ENCODE assay signal across 19 cellular contexts in genomic region chr1:38073926-38074677, GRCh38. TPM values are rescaled to one million over a fixed set of nuclear protein-coding genes. Genes with fewer than 3 reads are reported as not detected.
DNase-seq lines count a peak whose midpoint lies in the region; ATAC-seq, FAIRE-seq and TF ChIP-seq lines count a peak whose summit lies in the region.
"Had no signal": no experiment of that assay in that cellular context is flagged by ENCODE, and none has a peak within 500 bp of the region (broad histone marks: within the 10 kb centered on the region; RNA-seq: fewer than 3 reads in every experiment).

No MANE protein-coding gene starts in this region.

- no peaks in the 10 kb centered on the region for H3K79me1 ChIP-seq in neuronal stem cell (ENCODE audit: low read depth, low read length)

- WGBS in esophagus squamous epithelium, 2 donors: 25 to 42% methylated on average over 10 of the region's 10 CpGs
- WGBS in neuronal stem cell (ENCODE audit: extremely low coverage in 2 of 2, insufficient read length in 2 of 2, insufficient replicate concordance in 1 of 2), 2 donors: no CpG with 5 or more reads among the region's 10 CpGs

- no peak overlapping the region for H2AFZ ChIP-seq in astrocyte (ENCODE audit: low read depth, low read length)
- peak overlapping the region; percentile 42 for H2AFZ ChIP-seq in neuronal stem cell (ENCODE audit: low read length)
- H2AFZ ChIP-seq in PC-3 (ENCODE audit: low read length): no peak overlapping the region

- H4K20me1 ChIP-seq in astrocyte (ENCODE audit: insufficient read depth, low read length) (peaks cover 14% of the 10 kb centered on the region), PC-3 (ENCODE audit: low read length) (no peaks in the 10 kb centered on the region)

- no peak for ATAC-seq in PC-3

- H4K8ac ChIP-seq in neuronal stem cell (ENCODE audit: low read depth, low read length): no peak overlapping the region

- H3K36me3 ChIP-seq in H7 (replicated peaks; ENCODE audit: control insufficient read depth, insufficient read depth, low read length): no peaks in the 10 kb centered on the region
- no peaks in the 10 kb centered on the region for H3K36me3 ChIP-seq in astrocyte (ENCODE audit: insufficient read depth, low read length)
- H3K36me3 ChIP-seq in esophagus squamous epithelium: no peaks in the 10 kb centered on the region
- peaks cover 0 to 23% of the 10 kb centered on the region in 2 donors for H3K36me3 ChIP-seq in neuronal stem cell (replicated peaks in 1 of 2; ENCODE audit: control insufficient read depth in 2 of 2, insufficient read depth in 2 of 2, low read length in 2 of 2)
- H3K36me3 ChIP-seq in PC-3 (ENCODE audit: low read depth, low read length): no peaks in the 10 kb centered on the region

- H2BK15ac ChIP-seq in neuronal stem cell (ENCODE audit: low read length): no peak overlapping the region

- H3K4ac ChIP-seq in neuronal stem cell (ENCODE audit: low read length): no peak overlapping the region

- no peak overlapping the region for H3K27ac Mint-ChIP-seq in astrocyte (ENCODE audit: unreplicated experiment)
- H3K27ac Mint-ChIP-seq: B cell; CD4-positive, alpha-beta T cell; IgD-negative memory B cell had no signal

- FAIRE-seq in astrocyte (lab: Jason Lieb, UNC): no peak
- FAIRE-seq: H54, RCC 7860 had no signal

- DNase-seq in H7 (peak; percentile 54), astrocyte (ENCODE audit: low read depth) (peak; percentile 10), esophagus squamous epithelium (lab: John Stamatoyannopoulos, UW) (no peak), neuronal stem cell (ENCODE audit: low spot score) (no peak), PC-3 (no peak), HuH-7.5 (ENCODE audit: low spot score) (no peak), midbrain (lab: John Stamatoyannopoulos, UW) (no peak), cortex of kidney (lab: John Stamatoyannopoulos, UW) (no peak)
- DNase-seq: Calu3; CD4-positive, alpha-beta T cell; DND-41; NCI-H1417 treated with DMSO at 0.1 percent for 48 hours; NCI-H2029; SHP77 treated with DMSO at 0.1 percent for 48 hours had no signal

- BruUV-seq in PC-3 (replicated peaks; lab: Mats Ljungman, UMichigan): no TSS peak

- intact Hi-C loops in esophagus squamous epithelium (cut with DNase I) (no loop called here), PC-3 (cut with micrococcal nuclease) (no loop called here)

- H3K18ac ChIP-seq in neuronal stem cell (ENCODE audit: low read length): peak overlapping the region; percentile 63

- TF ChIP-seq POLR2A in esophagus squamous epithelium (IDR thresholded peaks at IDR 0.05): no peak

- H3K23ac ChIP-seq in neuronal stem cell (ENCODE audit: low read depth, low read length, poor library complexity): no peak overlapping the region

- H3K9ac ChIP-seq in astrocyte (ENCODE audit: low read length) (no peak overlapping the region), neuronal stem cell (ENCODE audit: low read depth, low read length, poor library complexity) (no peak overlapping the region), PC-3 (ENCODE audit: low read length) (no peak overlapping the region)

- H3K9me2 ChIP-seq in PC-3 (replicated peaks; ENCODE audit: low read length): no peaks in the 10 kb centered on the region

- H3K4me3 ChIP-seq in H7 (ENCODE audit: insufficient read depth, low read depth, low read length) (no peak overlapping the region), astrocyte (ENCODE audit: insufficient read depth, low read depth, low read length) (no peak overlapping the region), esophagus squamous epithelium (no peak overlapping the region), neuronal stem cell (ENCODE audit: low read length in 2 of 2) (peak overlapping the region in 1 of 2 donors; percentile 2), PC-3 (ENCODE audit: low read length) (no peak overlapping the region)

- peaks cover 24% of the 10 kb centered on the region for H3K27me3 Mint-ChIP-seq in astrocyte (ENCODE audit: low read depth, unreplicated experiment)

- H3K4me2 ChIP-seq in astrocyte (ENCODE audit: low read length) (no peak overlapping the region), neuronal stem cell (ENCODE audit: insufficient read depth, low read length, poor library complexity, severe bottlenecking) (no peak overlapping the region), PC-3 (ENCODE audit: low read length) (no peak overlapping the region)

- CTCF ChIA-PET in PC-3 (lab: Charles Lee): no interaction called here

- no peak overlapping the region for H2BK5ac ChIP-seq in neuronal stem cell (ENCODE audit: low read length)

- H3K27me3 ChIP-seq in H7 (ENCODE audit: control insufficient read depth, insufficient read depth, low read length) (no peaks in the 10 kb centered on the region; the same call in 1 of the 2 replicates), astrocyte (ENCODE audit: insufficient read depth, low read length) (peaks cover 11% of the 10 kb centered on the region), esophagus squamous epithelium (peaks cover 0 to 45% (median 0%) of the 10 kb centered on the region in 4 donors), neuronal stem cell (ENCODE audit: control insufficient read depth in 3 of 3, insufficient read depth in 3 of 3, low read depth in 1 of 3, low read length in 3 of 3) (no peaks in the 10 kb centered on the region), PC-3 (ENCODE audit: low read length) (peaks cover 37% of the 10 kb centered on the region)

- no peak overlapping the region for H3K14ac ChIP-seq in neuronal stem cell (ENCODE audit: low read length)

- no peaks in the 10 kb centered on the region for H3F3A ChIP-seq in PC-3 (ENCODE audit: low read length, unreplicated experiment)

- no peaks in the 10 kb centered on the region for H3K9me3 ChIP-seq in astrocyte (ENCODE audit: insufficient read depth, low read depth, low read length)
- no peaks in the 10 kb centered on the region for H3K9me3 ChIP-seq in esophagus squamous epithelium
- H3K9me3 ChIP-seq in neuronal stem cell (replicated peaks in 1 of 2; ENCODE audit: control insufficient read depth in 2 of 2, insufficient read depth in 1 of 2, low read depth in 1 of 2, low read length in 2 of 2): no peaks in the 10 kb centered on the region
- H3K9me3 ChIP-seq in PC-3 (ENCODE audit: low read length): no peaks in the 10 kb centered on the region

- POLR2A ChIA-PET in PC-3 (lab: Charles Lee; ENCODE audit: unreplicated experiment): no interaction called here

- H3K27ac ChIP-seq in astrocyte (ENCODE audit: low read depth, low read length) (no peak overlapping the region), esophagus squamous epithelium (peak overlapping the region; percentile 64 to 72 (median 68)), neuronal stem cell (replicated peaks; ENCODE audit: low read length) (no peak overlapping the region), PC-3 (ENCODE audit: low read length) (no peak overlapping the region)

- H3K79me2 ChIP-seq in astrocyte (ENCODE audit: insufficient read depth, low read length) (no peaks in the 10 kb centered on the region), PC-3 (ENCODE audit: low read length) (no peaks in the 10 kb centered on the region)

- peaks cover 5% of the 10 kb centered on the region for H3K36me3 Mint-ChIP-seq in astrocyte (ENCODE audit: low read depth, unreplicated experiment)
- H3K36me3 Mint-ChIP-seq: IgD-negative memory B cell had no signal

- H3K4me3 Mint-ChIP-seq in astrocyte (ENCODE audit: unreplicated experiment): no peak overlapping the region
- H3K4me3 Mint-ChIP-seq: B cell; CD4-positive, alpha-beta T cell; IgD-negative memory B cell had no signal

- H2BK120ac ChIP-seq in neuronal stem cell (ENCODE audit: low read depth, low read length): no peak overlapping the region

- H3K4me1 ChIP-seq in astrocyte (ENCODE audit: insufficient read depth, low read length): no peaks in the 10 kb centered on the region
- peaks cover 8 to 53% (median 28%) of the 10 kb centered on the region in 3 donors for H3K4me1 ChIP-seq in esophagus squamous epithelium
- peaks cover 17 to 40% of the 10 kb centered on the region in 2 donors for H3K4me1 ChIP-seq in neuronal stem cell (ENCODE audit: control insufficient read depth in 2 of 2, insufficient read depth in 1 of 2, low read depth in 1 of 2, low read length in 2 of 2)
- H3K4me1 ChIP-seq in PC-3 (ENCODE audit: insufficient read depth, low read length): no peaks in the 10 kb centered on the region

- H2BK12ac ChIP-seq in neuronal stem cell (ENCODE audit: low read length): no peak overlapping the region

- TF ChIP-seq CTCF in astrocyte (IDR thresholded peaks at IDR 0.05; ENCODE audit: insufficient read depth, low read depth, low read length): no peak
- TF ChIP-seq CTCF in esophagus squamous epithelium (IDR thresholded peaks at IDR 0.05): no peak
- no peak for TF ChIP-seq CTCF in PC-3 (conservative IDR thresholded peaks at IDR 0.05; ENCODE audit: low read depth, low read length)

- H3K4me1 Mint-ChIP-seq in astrocyte (ENCODE audit: low read depth, unreplicated experiment): peaks cover 8% of the 10 kb centered on the region
- H3K4me1 Mint-ChIP-seq: B cell had no signal

- H3K9me3 Mint-ChIP-seq in astrocyte (ENCODE audit: unreplicated experiment): peaks cover 4% of the 10 kb centered on the region
- H3K9me3 Mint-ChIP-seq: CD4-positive, alpha-beta T cell; IgD-negative memory B cell had no signal

- no peak overlapping the region for H2AK5ac ChIP-seq in neuronal stem cell (ENCODE audit: low read depth, low read length)

- H4K91ac ChIP-seq in neuronal stem cell (ENCODE audit: low read depth, low read length, poor library complexity): no peak overlapping the region

RNA-seq across cellular contexts. Expression of gene POU3F1, which starts 27.5 kb away (rescaled TPM):
- total RNA-seq in H7 (2014; rRNA removed; shearing (Covaris generic)): 2.9 and 4.8 TPM in 2 replicates
- 2.3 and 3.3 TPM in 2 replicates for total RNA-seq in astrocyte
- 1 to 10 TPM; 2.1 to 4.5 (median 2.8) TPM for total RNA-seq in esophagus squamous epithelium
- 34.6 TPM for polyA plus RNA-seq in neuronal stem cell (2013, experiment 1 of 2)
- polyA plus RNA-seq in neuronal stem cell (2013, experiment 2 of 2): 34.4 TPM
- total RNA-seq in PC-3 (2014; rRNA removed): not detected in 2 replicates
- total RNA-seq: Calu3, LHCN-M2 had no signal
- polyA plus RNA-seq: IgD-negative memory B cell had no signal

Comparison
In these comparisons a context has a peak if more than half of its experiments do, and no peak if none do; other contexts are left out.
1. DNase-seq: peak in H7 (single experiment) and astrocyte (single experiment); none in esophagus squamous epithelium (single experiment), neuronal stem cell (single experiment), PC-3 (single experiment), HuH-7.5 (single experiment), midbrain (single experiment) and cortex of kidney (single experiment).
2. H3K27ac ChIP-seq: peak in esophagus squamous epithelium (4 of 4); none in astrocyte (single experiment), neuronal stem cell (single experiment) and PC-3 (single experiment).